ENCODE assay signal across 9 cellular contexts in the genomic region with DNA sequence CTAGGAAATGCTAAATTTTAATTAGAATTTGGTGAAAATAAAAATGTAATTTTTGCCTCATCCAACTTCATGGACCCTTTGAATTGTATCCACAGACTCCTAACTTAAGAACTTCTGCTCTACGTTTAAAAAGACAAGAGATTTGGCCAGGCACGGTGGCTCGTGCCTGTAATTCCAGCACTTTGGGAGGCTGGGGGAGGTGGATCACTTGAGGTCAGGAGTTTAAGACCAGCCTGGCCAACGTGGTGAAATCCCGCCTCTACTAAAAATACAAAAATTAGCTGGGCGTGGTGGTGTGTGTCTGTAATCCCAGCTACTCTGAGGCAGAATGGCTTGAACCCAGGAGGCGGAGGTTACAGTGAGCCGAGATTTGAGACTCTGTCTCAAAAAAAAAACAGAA. TPM values are rescaled to one million over a fixed set of nuclear protein-coding genes. Genes with fewer than 3 reads are reported as not detected.
A peak's percentile ranks its signal among the peaks of the same experiment; 100 is the strongest.
DNase-seq lines count a peak whose midpoint lies in the region; TF ChIP-seq lines count a peak whose summit lies in the region.
"Not testable (repeated sequence)": the region's sequence is repeated elsewhere in the genome, so short reads cannot be mapped to it uniquely, and the experiment has no call there.
"Had no signal": no experiment of that assay in that cellular context is flagged by ENCODE, and none has a peak within 500 bp of the region (broad histone marks: within the 10 kb centered on the region; RNA-seq: fewer than 3 reads in every experiment).

No MANE protein-coding gene starts in this region.

- not testable (repeated sequence) for H3K27ac ChIP-seq in endodermal cell (ENCODE audit: low read depth, low read length); trophoblast cell (ENCODE audit: low read depth, low read length)

- intact Hi-C loops in posterior vena cava (cut with DNase I), result not testable (repeated sequence)

- not testable (repeated sequence) for H3K9me3 ChIP-seq in endodermal cell (ENCODE audit: control insufficient read depth, low read length); trophoblast cell (ENCODE audit: insufficient read depth, low read depth, low read length)

- peak; percentile 23 for DNase-seq in activated CD8-positive, alpha-beta memory T cell treated with anti-CD3 and anti-CD28 coated beads, Interleukin-2, amount 50 U/mL, for 48 hours
- not testable (repeated sequence) for DNase-seq in endodermal cell
- DNase-seq in trophoblast cell (peak; percentile 42 to 74), posterior vena cava (ENCODE audit: low spot score) (peak; percentile 58)

- not testable (repeated sequence) for H3K4me2 ChIP-seq in trophoblast cell (ENCODE audit: low read length)

- H3K79me1 ChIP-seq in trophoblast cell (ENCODE audit: low read length), result not testable (repeated sequence)

- H3K36me3 Mint-ChIP-seq in endodermal cell (ENCODE audit: low read depth), result not testable (repeated sequence)

- H3K4me1 Mint-ChIP-seq in endodermal cell, result not testable (repeated sequence)

- H3K4me3 Mint-ChIP-seq in endodermal cell, result not testable (repeated sequence)

- not testable (repeated sequence) for H3K9me3 Mint-ChIP-seq in endodermal cell

- H3K27ac Mint-ChIP-seq in endodermal cell, result peak overlapping the region; percentile 55

- H2BK120ac ChIP-seq in trophoblast cell (ENCODE audit: insufficient read depth, low read length, poor library complexity), result not testable (repeated sequence)

- H3K4me3 ChIP-seq in endodermal cell (ENCODE audit: low read length); trophoblast cell (ENCODE audit: low read depth, low read length): not testable (repeated sequence)

- not testable (repeated sequence) for H3K36me3 ChIP-seq in endodermal cell (ENCODE audit: control insufficient read depth, insufficient read depth, low read length); trophoblast cell (ENCODE audit: control insufficient read depth in 1 of 2, insufficient read depth in 2 of 2, low read length in 2 of 2)

- not testable (repeated sequence) for H3K18ac ChIP-seq in trophoblast cell (ENCODE audit: low read length)

- 95 to 100% methylated on average over 2 to 8 of the region's 8 CpGs for WGBS in endodermal cell (ENCODE audit: insufficient coverage in 1 of 2, insufficient read length in 1 of 2), 2 experiments
- no CpG with 5 or more reads among the region's 8 CpGs for WGBS in trophoblast cell (ENCODE audit: extremely low coverage, insufficient coverage, insufficient read length)

- not testable (repeated sequence) for H3K23ac ChIP-seq in trophoblast cell (ENCODE audit: low read length)

- H4K91ac ChIP-seq in trophoblast cell (ENCODE audit: low read depth, low read length), result not testable (repeated sequence)

- H2AK5ac ChIP-seq in trophoblast cell (ENCODE audit: low read length), result not testable (repeated sequence)

- not testable (repeated sequence) for H2AFZ ChIP-seq in trophoblast cell (ENCODE audit: insufficient read depth, low read length, poor library complexity)

- not testable (repeated sequence) for H3K14ac ChIP-seq in trophoblast cell (ENCODE audit: low read length)

- H2BK12ac ChIP-seq in trophoblast cell (ENCODE audit: low read length), result not testable (repeated sequence)

- not testable (repeated sequence) for H3K27me3 Mint-ChIP-seq in endodermal cell (ENCODE audit: insufficient read depth)

- H4K12ac ChIP-seq in trophoblast cell (ENCODE audit: low read depth, low read length), result not testable (repeated sequence)

- H3K79me2 ChIP-seq in trophoblast cell (ENCODE audit: control insufficient read depth, insufficient read depth, low read length, poor library complexity), result not testable (repeated sequence)

- H3K4me1 ChIP-seq in endodermal cell (ENCODE audit: control insufficient read depth, insufficient read depth, low read length); trophoblast cell (ENCODE audit: control insufficient read depth in 1 of 2, insufficient read depth in 2 of 2, low read length in 2 of 2): not testable (repeated sequence)

- not testable (repeated sequence) for TF ChIP-seq CTCF in endodermal cell (conservative IDR thresholded peaks at IDR 0.05)

- H3K27me3 ChIP-seq in endodermal cell (ENCODE audit: control insufficient read depth, insufficient read depth, low read length, poor library complexity, severe bottlenecking); trophoblast cell (ENCODE audit: insufficient read depth, low read length): not testable (repeated sequence)

- H3K4ac ChIP-seq in trophoblast cell (ENCODE audit: low read depth, low read length), result not testable (repeated sequence)

- H2BK5ac ChIP-seq in trophoblast cell (ENCODE audit: low read depth, low read length, poor library complexity), result not testable (repeated sequence)

- not testable (repeated sequence) for H3K9ac ChIP-seq in endodermal cell (ENCODE audit: extremely low read depth, low read length, poor library complexity, severe bottlenecking); trophoblast cell (ENCODE audit: low read length)

- not testable (repeated sequence) for H4K8ac ChIP-seq in trophoblast cell (ENCODE audit: low read depth, low read length)

RNA-seq across cellular contexts. Expression of gene MORF4L1, which starts 6.7 kb away (rescaled TPM):
- total RNA-seq in endodermal cell, result 100 to 1,000 TPM; 457 to 505 TPM
- polyA plus RNA-seq in endodermal cell (2013, experiment 1 of 2), result 438 TPM
- 420 TPM for polyA plus RNA-seq in endodermal cell (2013, experiment 2 of 2)
- polyA plus RNA-seq in trophoblast cell (2013), result 506 and 531 TPM in 2 replicates
- 100 to 1,000 TPM; 311 to 339 TPM for total RNA-seq in posterior vena cava

RNA-seq across cellular contexts. Expression of gene ADAMTS7, which starts 54.8 kb away (rescaled TPM):
- total RNA-seq in endodermal cell (10 to 100 TPM; 55.8 to 67.1 TPM), posterior vena cava (1 to 10 TPM; 6.7 to 8.9 TPM)
- 58.8 TPM for polyA plus RNA-seq in endodermal cell (2013, experiment 1 of 2)
- polyA plus RNA-seq in endodermal cell (2013, experiment 2 of 2), result 53.4 TPM
- 11.3 and 12.3 TPM in 2 replicates for polyA plus RNA-seq in trophoblast cell (2013)
- total RNA-seq: CD4-positive, alpha-beta memory T cell; CD4-positive, CD25-positive, alpha-beta regulatory T cell; CD8-positive, alpha-beta T cell had no signal
- polyA plus RNA-seq: CD14-positive monocyte; CD4-positive, alpha-beta memory T cell; CD4-positive, CD25-positive, alpha-beta regulatory T cell; CD8-positive, alpha-beta memory T cell had no signal

Comparison
In these comparisons a context has a peak if more than half of its experiments do, and no peak if none do; other contexts are left out.
1. RNA of gene ADAMTS7, which starts 54.8 kb away (total RNA-seq): 55.8 to 67.1 TPM in endodermal cell; 6.7 to 8.9 TPM in posterior vena cava; every median in the first group is over 4 times any median in the second.